Comparison of ENCODE assay signal across 19 cellular contexts in genomic region chrX:53732797-53733196, GRCh38. TPM values are rescaled to one million over a fixed set of nuclear protein-coding genes. Genes with fewer than 3 reads are reported as not detected.
A peak's percentile ranks its signal among the peaks of the same experiment; 100 is the strongest.
DNase-seq lines count a peak whose midpoint lies in the region; ATAC-seq, FAIRE-seq and TF ChIP-seq lines count a peak whose summit lies in the region.
"Had no signal": no experiment of that assay in that cellular context is flagged by ENCODE, and none has a peak within 500 bp of the region (broad histone marks: within the 10 kb centered on the region; RNA-seq: fewer than 3 reads in every experiment).

No MANE protein-coding gene starts in this region.

- no peak overlapping the region for H3K27ac ChIP-seq in A549
- H3K27ac ChIP-seq: HL-60 had no signal

- no peaks in the 10 kb centered on the region for H3K27me3 Mint-ChIP-seq in activated naive CD4-positive, alpha-beta T cell treated with anti-CD3 and anti-CD28 coated beads, Interleukin-2, amount 10 ng/mL, durations not matched to agents 7 days and 5 days
- H3K27me3 Mint-ChIP-seq: type B pancreatic cell had no signal

- no peak for TF ChIP-seq CTCF in A549 (IDR thresholded peaks at IDR 0.05)
- no peak for TF ChIP-seq CTCF in GM06990 (IDR thresholded peaks at IDR 0.05; ENCODE audit: insufficient read depth, low read length, poor library complexity, severe bottlenecking)

- H3K4me3 Mint-ChIP-seq in activated naive CD4-positive, alpha-beta T cell treated with anti-CD3 and anti-CD28 coated beads, Interleukin-2, amount 10 ng/mL, durations not matched to agents 7 days and 5 days, result peak overlapping the region; percentile 33
- H3K4me3 Mint-ChIP-seq: HFFc6, type B pancreatic cell had no signal

- WGBS in A549 (ENCODE audit: missing lambda C conversion rate), result 40% methylated on average over 2 of the region's 2 CpGs

- peaks cover 4% of the 10 kb centered on the region for H3K9me3 Mint-ChIP-seq in activated naive CD4-positive, alpha-beta T cell treated with anti-CD3 and anti-CD28 coated beads, Interleukin-2, amount 10 ng/mL, durations not matched to agents 7 days and 5 days
- H3K9me3 Mint-ChIP-seq: HFFc6 had no signal

- ATAC-seq in A549 (no peak), HG02870 (IDR thresholded peaks at IDR 0.05; ENCODE audit: unreplicated experiment) (peak; percentile 67), sciatic nerve (no peak)
- ATAC-seq: mucosa of descending colon, right cardiac atrium had no signal

- no peaks in the 10 kb centered on the region for H3K36me3 ChIP-seq in GM06990 (ENCODE audit: control insufficient read depth, insufficient read depth, low read length)

- H3K4me2 ChIP-seq in A549, result no peak overlapping the region
- H3K4me2 ChIP-seq: SK-N-SH had no signal

- intact Hi-C loops in sciatic nerve (cut with DNase I), result no loop called here

- no peak for TF ChIP-seq RAD21 in A549 (conservative IDR thresholded peaks at IDR 0.05 in 1 of 2, IDR thresholded peaks at IDR 0.05 in 1 of 2)

- H3K4me3 ChIP-seq in A549 (no peak overlapping the region), GM06990 (replicated peaks; ENCODE audit: low read depth, low read length) (no peak overlapping the region)
- H3K4me3 ChIP-seq: mucosa of descending colon had no signal

- no peaks in the 10 kb centered on the region for H3K27me3 ChIP-seq in GM06990 (replicated peaks; ENCODE audit: control insufficient read depth, insufficient read depth, low read length)

- TF ChIP-seq EP300 in A549 (IDR thresholded peaks at IDR 0.05), result no peak

- H3K36me3 Mint-ChIP-seq in activated naive CD4-positive, alpha-beta T cell treated with anti-CD3 and anti-CD28 coated beads, Interleukin-2, amount 10 ng/mL, durations not matched to agents 7 days and 5 days, result no peaks in the 10 kb centered on the region
- H3K36me3 Mint-ChIP-seq: type B pancreatic cell had no signal

- FAIRE-seq in A549 (lab: Jason Lieb, UNC), result peak; percentile 83

- H3K4me1 ChIP-seq in A549, result no peaks in the 10 kb centered on the region

- peaks cover 50% of the 10 kb centered on the region for H3K4me1 Mint-ChIP-seq in activated naive CD4-positive, alpha-beta T cell treated with anti-CD3 and anti-CD28 coated beads, Interleukin-2, amount 10 ng/mL, durations not matched to agents 7 days and 5 days

- DNase-seq in A549 (ENCODE audit: low read depth in 1 of 2, low spot score in 1 of 2), result no peak
- peak; percentile 52 for DNase-seq in GM06990 (ENCODE audit: extremely low read depth, insufficient read length)
- no peak for DNase-seq in activated naive CD4-positive, alpha-beta T cell treated with anti-CD3 and anti-CD28 coated beads, Interleukin-2, amount 10 ng/mL, durations not matched to agents 7 days and 5 days
- DNase-seq in NCI-H1417 (lab: John Stamatoyannopoulos, UW), result no peak
- DNase-seq in NCI-H510A (lab: John Stamatoyannopoulos, UW), result no peak
- no peak for DNase-seq in glomerular visceral epithelial cell (ENCODE audit: extremely low spot score)
- DNase-seq in sciatic nerve (ENCODE audit: low spot score), result no peak
- DNase-seq: aorta, GF-D8, HFFc6, mucosa of descending colon, MV-4-11, NCI-H2029 treated with DMSO at 0.1 percent for 48 hours, NCI-H526, right cardiac atrium, SK-N-SH had no signal

- no peaks in the 10 kb centered on the region for H3K9me3 ChIP-seq in A549
- H3K9me3 ChIP-seq: mucosa of descending colon, SK-N-SH had no signal

- CTCF ChIA-PET in A549 (lab: Yijun Ruan, JAX), result no interaction called here
- CTCF ChIA-PET in activated naive CD4-positive, alpha-beta T cell treated with anti-CD3 and anti-CD28 coated beads, Interleukin-2, amount 10 ng/mL, durations not matched to agents 7 days and 5 days (lab: Charles Lee), result no interaction called here

- POLR2A ChIA-PET in A549 (lab: Yijun Ruan, JAX), result no interaction called here

- TF ChIP-seq POLR2A in A549 (IDR thresholded peaks at IDR 0.05; ENCODE audit: low read length), result no peak

- peak overlapping the region; percentile 92 for H3K27ac Mint-ChIP-seq in activated naive CD4-positive, alpha-beta T cell treated with anti-CD3 and anti-CD28 coated beads, Interleukin-2, amount 10 ng/mL, durations not matched to agents 7 days and 5 days
- H3K27ac Mint-ChIP-seq: HFFc6, type B pancreatic cell had no signal

TF ChIP-seq in A549, 52 proteins besides CTCF, POLR2A, EP300 and RAD21:
- no peak for TF ChIP-seq SMC3 (IDR thresholded peaks at IDR 0.05)
- no peak for TF ChIP-seq ZNF302 (CRISPR knock-in tag; IDR thresholded peaks at IDR 0.05)
- no peak for TF ChIP-seq ATOH8 (CRISPR knock-in tag; IDR thresholded peaks at IDR 0.05; ENCODE audit: low read depth)
- no peak for TF ChIP-seq FOSL2 (IDR thresholded peaks at IDR 0.05)
- TF ChIP-seq FOSL2 (CRISPR knock-in tag; IDR thresholded peaks at IDR 0.05), result no peak
- TF ChIP-seq HOXB5 (CRISPR knock-in tag; IDR thresholded peaks at IDR 0.05), result no peak
- TF ChIP-seq ZFP36 (IDR thresholded peaks at IDR 0.05; ENCODE audit: borderline replicate concordance, partially characterized antibody), result no peak
- TF ChIP-seq MAZ (IDR thresholded peaks at IDR 0.05; ENCODE audit: borderline replicate concordance, low read depth, low read length), result no peak
- no peak for TF ChIP-seq JUN (IDR thresholded peaks at IDR 0.05)
- no peak for TF ChIP-seq MAX (IDR thresholded peaks at IDR 0.05)
- TF ChIP-seq HOXB13 (CRISPR knock-in tag; IDR thresholded peaks at IDR 0.05; ENCODE audit: low read depth), result no peak
- no peak for TF ChIP-seq HES2 (IDR thresholded peaks at IDR 0.05)

RNA-seq across cellular contexts. Expression of gene HUWE1, which starts 46.3 kb away (rescaled TPM):
- 120 and 190 TPM in 2 replicates for polyA plus RNA-seq in A549 (2011; rRNA removed)
- polyA plus RNA-seq in A549 (2012; cell fraction: cytosol; rRNA removed), result 48.5 and 62.3 TPM in 2 replicates
- 171 and 178 TPM in 2 replicates for polyA plus RNA-seq in A549 (2012; cell fraction: nucleus; rRNA removed)
- polyA plus RNA-seq in A549 (2017; fragmentation: RNase III; extraction: RNeasy Plus Mini Kit Qiagen cat#74134 plus additional on column Dnase treatment), result 55.7 to 68.8 TPM (median 60.1 TPM) in 3 replicates
- polyA minus RNA-seq in A549 (2011; rRNA and poly(A)+ RNA removed), result 362 and 507 TPM in 2 replicates
- total RNA-seq in sciatic nerve, result 202 TPM
